ENCODE assay signal across 8 cellular contexts in genomic region chr15:60520825-60521368, GRCh38. TPM values are rescaled to one million over a fixed set of nuclear protein-coding genes. Genes with fewer than 3 reads are reported as not detected.
DNase-seq lines count a peak whose midpoint lies in the region; ATAC-seq and TF ChIP-seq lines count a peak whose summit lies in the region.

No MANE protein-coding gene starts in this region.

- no peaks in the 10 kb centered on the region for H3K36me3 ChIP-seq in cardiac muscle cell

- TF ChIP-seq CTCF in AG04450 (IDR thresholded peaks at IDR 0.05; ENCODE audit: low read depth, low read length) = peak; percentile 92
- peak; percentile 97 for TF ChIP-seq CTCF in LNCaP clone FGC (IDR thresholded peaks at IDR 0.05; ENCODE audit: control insufficient read depth, extremely low read depth, insufficient read depth)
- TF ChIP-seq CTCF in cardiac muscle cell (IDR thresholded peaks at IDR 0.05; ENCODE audit: low read depth, low read length) = peak; percentile 89

- CTCF ChIA-PET in AG04450 (lab: Charles Lee) = interaction anchor here (0.6 to 4.1 kb wide), 73 partner anchors 8 to 1472 kb away, joined by 3 to 81 read pairs (median 4); partner anchors contain the start of gene ICE2

- H3K27me3 ChIP-seq in AG04450 (ENCODE audit: control insufficient read depth, insufficient read depth, low read length) (no peaks in the 10 kb centered on the region), cardiac muscle cell (no peaks in the 10 kb centered on the region)

- POLR2A ChIA-PET in AG04450 (lab: Yijun Ruan, JAX) = no interaction called here

- peak overlapping the region; percentile 31 for H3K27ac Mint-ChIP-seq in activated naive CD4-positive, alpha-beta T cell treated with anti-CD3 and anti-CD28 coated beads, Interleukin-2, amount 50 U/mL, for 24 hours

- H3K4me1 ChIP-seq in cardiac muscle cell (ENCODE audit: low read depth) = peaks cover 4% of the 10 kb centered on the region

- no peaks in the 10 kb centered on the region for H3K9me3 ChIP-seq in AG04450 (ENCODE audit: control insufficient read depth, insufficient read depth, low read length)
- no peaks in the 10 kb centered on the region for H3K9me3 ChIP-seq in cardiac muscle cell (ENCODE audit: low read depth)

- ATAC-seq in GM18861 (IDR thresholded peaks at IDR 0.05; ENCODE audit: unreplicated experiment) (peak; percentile 49), sciatic nerve (peak; percentile 53), HG03520 (IDR thresholded peaks at IDR 0.05; ENCODE audit: unreplicated experiment) (no peak)

- H3K9me3 Mint-ChIP-seq in activated naive CD4-positive, alpha-beta T cell treated with anti-CD3 and anti-CD28 coated beads, Interleukin-2, amount 50 U/mL, for 24 hours = no peaks in the 10 kb centered on the region

- H3K27ac ChIP-seq in AG04450 (ENCODE audit: low read depth, low read length) (no peak overlapping the region), cardiac muscle cell (no peak overlapping the region)

- DNase-seq in AG04450 (ENCODE audit: low read depth, low spot score) (peak; percentile 47), LNCaP clone FGC (ENCODE audit: low read depth) (peak; percentile 63), SKM-1 (lab: John Stamatoyannopoulos, UW; ENCODE audit: unreplicated experiment) (peak; percentile 52), cardiac muscle cell (ENCODE audit: low read depth in 1 of 2, low spot score in 1 of 2) (peak; percentile 72 to 76), sciatic nerve (ENCODE audit: low spot score) (peak; percentile 80)

- no peak overlapping the region for H3K4me3 ChIP-seq in AG04450 (ENCODE audit: low read depth, low read length)
- no peak overlapping the region for H3K4me3 ChIP-seq in LNCaP clone FGC (ENCODE audit: low read depth, low read length)
- H3K4me3 ChIP-seq in cardiac muscle cell = no peak overlapping the region

- peaks cover 14% of the 10 kb centered on the region for H3K36me3 Mint-ChIP-seq in activated naive CD4-positive, alpha-beta T cell treated with anti-CD3 and anti-CD28 coated beads, Interleukin-2, amount 50 U/mL, for 24 hours

- no peak overlapping the region for H3K4me3 Mint-ChIP-seq in activated naive CD4-positive, alpha-beta T cell treated with anti-CD3 and anti-CD28 coated beads, Interleukin-2, amount 50 U/mL, for 24 hours

- peaks cover 66% of the 10 kb centered on the region for H3K4me1 Mint-ChIP-seq in activated naive CD4-positive, alpha-beta T cell treated with anti-CD3 and anti-CD28 coated beads, Interleukin-2, amount 50 U/mL, for 24 hours

- intact Hi-C loops in sciatic nerve (cut with DNase I) = no loop called here

- H3K27me3 Mint-ChIP-seq in activated naive CD4-positive, alpha-beta T cell treated with anti-CD3 and anti-CD28 coated beads, Interleukin-2, amount 50 U/mL, for 24 hours = no peaks in the 10 kb centered on the region

RNA-seq across cellular contexts. Expression of gene ICE2, which starts 42.0 kb away (rescaled TPM):
- polyA plus RNA-seq in AG04450 (2011; rRNA removed) (23.6 and 29.3 TPM in 2 replicates), cardiac muscle cell (26.4 and 49.4 TPM in 2 replicates)
- polyA minus RNA-seq in AG04450 (2011; rRNA and poly(A)+ RNA removed) = 25.9 and 28.4 TPM in 2 replicates
- total RNA-seq in cardiac muscle cell (19.8 and 41.5 TPM in 2 replicates), sciatic nerve (55.1 TPM)
